38 cellular contexts compared by ENCODE assay signal in the genomic region with DNA sequence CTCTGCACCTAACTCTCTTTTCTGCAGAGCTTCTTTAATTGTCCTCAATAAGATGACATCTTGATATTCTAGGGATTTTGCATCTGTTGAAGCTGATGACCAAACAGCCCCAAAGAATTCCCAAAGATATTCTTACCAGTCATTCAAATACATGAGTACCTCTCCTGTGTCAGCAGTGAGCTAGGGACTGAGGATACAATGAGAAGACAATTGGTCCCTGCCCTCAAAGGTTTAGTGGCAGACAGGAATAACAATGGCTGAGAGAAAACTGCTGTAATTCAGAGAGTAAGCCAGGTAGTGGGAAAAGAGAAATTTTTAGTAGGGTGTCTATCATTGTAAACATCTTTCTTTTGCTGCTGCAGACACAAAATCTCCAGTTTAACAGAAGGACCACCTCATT. TPM values are rescaled to one million over a fixed set of nuclear protein-coding genes. Genes with fewer than 3 reads are reported as not detected.
"Had no signal": no experiment of that assay in that cellular context is flagged by ENCODE, and none has a peak within 500 bp of the region (broad histone marks: within the 10 kb centered on the region; RNA-seq: fewer than 3 reads in every experiment).

No MANE protein-coding gene starts in this region.

- H3K27ac Mint-ChIP-seq: activated CD4-positive, alpha-beta memory T cell treated with anti-CD3 and anti-CD28 coated beads, Interleukin-2, amount 10 ng/mL, durations not matched to agents 7 days and 5 days; activated CD4-positive, alpha-beta T cell treated with anti-CD3 and anti-CD28 coated beads for 36 hours; activated CD4-positive, alpha-beta T cell treated with anti-CD3 and anti-CD28 coated beads, Interleukin-2, amount 10 ng/mL, durations not matched to agents 7 days and 5 days; activated CD8-positive, alpha-beta memory T cell treated with anti-CD3 and anti-CD28 coated beads, Interleukin-2, amount 10 ng/mL, durations not matched to agents 7 days and 5 days; activated CD8-positive, alpha-beta T cell treated with anti-CD3 and anti-CD28 coated beads, Interleukin-2, amount 10 ng/mL, durations not matched to agents 7 days and 5 days; activated naive CD4-positive, alpha-beta T cell treated with anti-CD3 and anti-CD28 coated beads, Interleukin-2, amount 10 ng/mL, durations not matched to agents 7 days and 5 days; activated naive CD8-positive, alpha-beta T cell; activated naive CD8-positive, alpha-beta T cell treated with anti-CD3 and anti-CD28 coated beads, Interleukin-2, amount 10 ng/mL, durations not matched to agents 7 days and 5 days; activated naive CD8-positive, alpha-beta T cell treated with anti-CD3 and anti-CD28 coated beads, Interleukin-2, amount 50 U/mL, for 24 hours; activated T-cell treated with anti-CD3 and anti-CD28 coated beads, Interleukin-2, amount 50 U/mL, for 24 hours; activated T-helper 2 cell treated with anti-CD3 and anti-CD28 coated beads, Interferon-gamma antibody, Interleukin-2, Interleukin-4, amounts not matched to agents 10 μg/mL and 5 μg/mL and 100 μg/mL, durations not matched to agents 14 hours and 24 hours and 36 hours; brain; T-helper 1 cell treated with Interleukin-12 subunit alpha and Interleukin-12 subunit beta and Interleukin-4 antibody, amounts not matched to agents 30 μg/mL and 1 μg/mL, for 36 hours; T-helper 2 cell treated with Interferon-gamma antibody and Interleukin-4, amounts not matched to agents 5 μg/mL and 100 μg/mL, for 36 hours had no signal

- H3K27me3 ChIP-seq: ascending aorta had no signal

- FAIRE-seq: TTC549 had no signal

- ATAC-seq: activated CD4-positive, alpha-beta T cell treated with anti-CD3 and anti-CD28 coated beads for 36 hours; activated CD4-positive, CD25-positive, alpha-beta regulatory T cell treated with anti-CD3 and anti-CD28 coated beads, Interleukin-2, amount 50 U/mL, for 24 hours; activated CD8-positive, alpha-beta memory T cell treated with anti-CD3 and anti-CD28 coated beads, Interleukin-2, amount 10 ng/mL, durations not matched to agents 7 days and 5 days; activated CD8-positive, alpha-beta T cell treated with anti-CD3 and anti-CD28 coated beads, Interleukin-2, amount 10 ng/mL, durations not matched to agents 7 days and 5 days; activated naive CD8-positive, alpha-beta T cell treated with anti-CD3 and anti-CD28 coated beads, Interleukin-2, amount 50 U/mL, for 24 hours had no signal

- DNase-seq: activated CD4-positive, alpha-beta memory T cell treated with anti-CD3 and anti-CD28 coated beads, Interleukin-2, amount 10 ng/mL, durations not matched to agents 7 days and 5 days; activated CD4-positive, alpha-beta T cell treated with anti-CD3 and anti-CD28 coated beads for 1 hour; activated CD4-positive, alpha-beta T cell treated with anti-CD3 and anti-CD28 coated beads for 36 hours; activated CD4-positive, alpha-beta T cell treated with anti-CD3 and anti-CD28 coated beads for 48 hours; activated CD4-positive, alpha-beta T cell treated with anti-CD3 and anti-CD28 coated beads, Interleukin-2, amount 10 ng/mL, durations not matched to agents 7 days and 5 days; activated CD4-positive, alpha-beta T cell treated with anti-CD3 and anti-CD28 coated beads, Interleukin-2, amount 50 U/mL, for 48 hours; activated CD4-positive, CD25-positive, alpha-beta regulatory T cell; activated CD8-positive, alpha-beta memory T cell treated with anti-CD3 and anti-CD28 coated beads for 24 hours; activated CD8-positive, alpha-beta memory T cell treated with anti-CD3 and anti-CD28 coated beads, Interleukin-2, amount 10 ng/mL, durations not matched to agents 7 days and 5 days; activated CD8-positive, alpha-beta memory T cell treated with anti-CD3 and anti-CD28 coated beads, Interleukin-2, amount 50 U/mL, for 48 hours; activated CD8-positive, alpha-beta T cell treated with anti-CD3 and anti-CD28 coated beads, Interleukin-2, amount 10 ng/mL, durations not matched to agents 7 days and 5 days; activated effector memory CD4-positive, alpha-beta T cell treated with Interleukin-2 at 50 U/mL for 16 hours; activated gamma-delta T cell; activated naive CD4-positive, alpha-beta T cell treated with anti-CD3 and anti-CD28 coated beads, Interleukin-2, amount 10 ng/mL, durations not matched to agents 7 days and 5 days; activated naive CD4-positive, alpha-beta T cell treated with Interleukin-2 at 50 U/mL for 16 hours; activated naive CD8-positive, alpha-beta T cell treated with anti-CD3 and anti-CD28 coated beads, Interleukin-2, amount 10 ng/mL, durations not matched to agents 7 days and 5 days; activated naive CD8-positive, alpha-beta T cell treated with anti-CD3 and anti-CD28 coated beads, Interleukin-2, amount 50 U/mL, for 24 hours; activated T-cell treated with anti-CD3 and anti-CD28 coated beads, Interleukin-2, amount 50 U/mL, for 24 hours; activated T-cell treated with anti-CD3 and anti-CD28 coated beads, Interleukin-2, amount 50 U/mL, for 48 hours; amygdala; anterior cingulate cortex; caudate nucleus; cerebellar nuclear complex; T-helper 2 cell; T-helper 9 cell had no signal

- H3K4me3 Mint-ChIP-seq: activated CD4-positive, alpha-beta memory T cell treated with anti-CD3 and anti-CD28 coated beads, Interleukin-2, amount 10 ng/mL, durations not matched to agents 7 days and 5 days; activated CD4-positive, alpha-beta T cell treated with anti-CD3 and anti-CD28 coated beads for 36 hours; activated CD4-positive, alpha-beta T cell treated with anti-CD3 and anti-CD28 coated beads, Interleukin-2, amount 10 ng/mL, durations not matched to agents 7 days and 5 days; activated CD8-positive, alpha-beta memory T cell treated with anti-CD3 and anti-CD28 coated beads, Interleukin-2, amount 10 ng/mL, durations not matched to agents 7 days and 5 days; activated CD8-positive, alpha-beta T cell treated with anti-CD3 and anti-CD28 coated beads, Interleukin-2, amount 10 ng/mL, durations not matched to agents 7 days and 5 days; activated naive CD4-positive, alpha-beta T cell treated with anti-CD3 and anti-CD28 coated beads, Interleukin-2, amount 10 ng/mL, durations not matched to agents 7 days and 5 days; activated naive CD4-positive, alpha-beta T cell treated with anti-CD3 and anti-CD28 coated beads, Interleukin-2, amount 50 U/mL, for 24 hours; activated naive CD8-positive, alpha-beta T cell; activated naive CD8-positive, alpha-beta T cell treated with anti-CD3 and anti-CD28 coated beads, Interleukin-2, amount 10 ng/mL, durations not matched to agents 7 days and 5 days; activated naive CD8-positive, alpha-beta T cell treated with anti-CD3 and anti-CD28 coated beads, Interleukin-2, amount 50 U/mL, for 24 hours; activated T-cell treated with anti-CD3 and anti-CD28 coated beads, Interleukin-2, amount 50 U/mL, for 24 hours; brain; central memory CD8-positive, alpha-beta T cell; T-helper 1 cell treated with Interleukin-12 subunit alpha and Interleukin-12 subunit beta and Interleukin-4 antibody, amounts not matched to agents 30 μg/mL and 1 μg/mL, for 36 hours; T-helper 2 cell treated with Interferon-gamma antibody and Interleukin-4, amounts not matched to agents 5 μg/mL and 100 μg/mL, for 36 hours had no signal

- H3K4me1 ChIP-seq: ascending aorta had no signal

- H3K36me3 ChIP-seq: ascending aorta, cardiac muscle cell had no signal

- H3K4me3 ChIP-seq: ascending aorta, cardiac muscle cell had no signal

- H3K9me3 ChIP-seq: ascending aorta had no signal

- H3K4me1 Mint-ChIP-seq: brain; central memory CD8-positive, alpha-beta T cell had no signal

- H3K9me3 Mint-ChIP-seq: activated CD4-positive, alpha-beta memory T cell treated with anti-CD3 and anti-CD28 coated beads, Interleukin-2, amount 10 ng/mL, durations not matched to agents 7 days and 5 days; activated CD4-positive, alpha-beta T cell treated with anti-CD3 and anti-CD28 coated beads, Interleukin-2, amount 10 ng/mL, durations not matched to agents 7 days and 5 days; activated naive CD4-positive, alpha-beta T cell treated with anti-CD3 and anti-CD28 coated beads, Interleukin-2, amount 10 ng/mL, durations not matched to agents 7 days and 5 days; activated naive CD4-positive, alpha-beta T cell treated with anti-CD3 and anti-CD28 coated beads, Interleukin-2, amount 50 U/mL, for 24 hours; activated naive CD8-positive, alpha-beta T cell treated with anti-CD3 and anti-CD28 coated beads, Interleukin-2, amount 10 ng/mL, durations not matched to agents 7 days and 5 days; activated naive CD8-positive, alpha-beta T cell treated with anti-CD3 and anti-CD28 coated beads, Interleukin-2, amount 50 U/mL, for 24 hours; activated T-cell treated with anti-CD3 and anti-CD28 coated beads, Interleukin-2, amount 50 U/mL, for 24 hours; activated T-helper 2 cell treated with anti-CD3 and anti-CD28 coated beads, Interferon-gamma antibody, Interleukin-2, Interleukin-4, amounts not matched to agents 10 μg/mL and 5 μg/mL and 100 μg/mL, durations not matched to agents 14 hours and 24 hours and 36 hours; brain; central memory CD8-positive, alpha-beta T cell; T-helper 1 cell treated with Interleukin-12 subunit alpha and Interleukin-12 subunit beta and Interleukin-4 antibody, amounts not matched to agents 30 μg/mL and 1 μg/mL, for 36 hours; T-helper 2 cell treated with Interferon-gamma antibody and Interleukin-4, amounts not matched to agents 5 μg/mL and 100 μg/mL, for 36 hours had no signal

- H3K27ac ChIP-seq: ascending aorta, cardiac muscle cell, VCaP had no signal

- H3K36me3 Mint-ChIP-seq: activated naive CD4-positive, alpha-beta T cell treated with anti-CD3 and anti-CD28 coated beads, Interleukin-2, amount 50 U/mL, for 24 hours; activated naive CD8-positive, alpha-beta T cell; activated naive CD8-positive, alpha-beta T cell treated with anti-CD3 and anti-CD28 coated beads, Interleukin-2, amount 10 ng/mL, durations not matched to agents 7 days and 5 days; brain had no signal

RNA-seq across cellular contexts. Expression of a gene that starts 5.9 kb away (rescaled TPM):
- total RNA-seq: chondrocyte had no signal

RNA-seq across cellular contexts. Expression of a gene that starts 45.5 kb away (rescaled TPM):
- total RNA-seq: ascending aorta, cardiac muscle cell, chondrocyte had no signal
- polyA plus RNA-seq: cardiac muscle cell had no signal
